In the genomic region with DNA sequence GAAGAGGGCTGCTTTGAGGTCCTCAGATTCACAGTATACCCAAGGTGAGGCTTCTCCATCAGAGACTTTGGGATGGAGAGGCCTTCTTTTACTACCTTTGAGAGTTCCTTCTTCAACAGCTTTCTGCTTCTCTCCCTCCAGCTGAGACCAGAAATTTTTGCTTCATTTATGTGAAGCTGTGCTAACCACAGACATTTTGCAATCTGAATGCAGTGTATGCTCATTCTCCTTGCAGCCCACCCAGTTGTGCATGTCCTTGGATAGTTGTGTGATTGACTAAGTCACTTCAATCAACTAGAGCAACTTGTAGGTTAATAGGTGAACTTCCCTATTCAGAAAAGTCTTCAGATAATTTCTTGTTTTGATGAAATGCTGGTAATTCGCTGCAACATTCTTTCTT, we compare ENCODE assay signal across 1 cellular context.
TF ChIP-seq lines count a peak whose summit lies in the region.

No MANE protein-coding gene starts in this region.

TF ChIP-seq in HepG2, 621 proteins besides CTCF, POLR2A, EP300 and RAD21:
- no peak for TF ChIP-seq PAF1 (CRISPR knock-in tag; IDR thresholded peaks at IDR 0.05)
- TF ChIP-seq, protein P1, sequence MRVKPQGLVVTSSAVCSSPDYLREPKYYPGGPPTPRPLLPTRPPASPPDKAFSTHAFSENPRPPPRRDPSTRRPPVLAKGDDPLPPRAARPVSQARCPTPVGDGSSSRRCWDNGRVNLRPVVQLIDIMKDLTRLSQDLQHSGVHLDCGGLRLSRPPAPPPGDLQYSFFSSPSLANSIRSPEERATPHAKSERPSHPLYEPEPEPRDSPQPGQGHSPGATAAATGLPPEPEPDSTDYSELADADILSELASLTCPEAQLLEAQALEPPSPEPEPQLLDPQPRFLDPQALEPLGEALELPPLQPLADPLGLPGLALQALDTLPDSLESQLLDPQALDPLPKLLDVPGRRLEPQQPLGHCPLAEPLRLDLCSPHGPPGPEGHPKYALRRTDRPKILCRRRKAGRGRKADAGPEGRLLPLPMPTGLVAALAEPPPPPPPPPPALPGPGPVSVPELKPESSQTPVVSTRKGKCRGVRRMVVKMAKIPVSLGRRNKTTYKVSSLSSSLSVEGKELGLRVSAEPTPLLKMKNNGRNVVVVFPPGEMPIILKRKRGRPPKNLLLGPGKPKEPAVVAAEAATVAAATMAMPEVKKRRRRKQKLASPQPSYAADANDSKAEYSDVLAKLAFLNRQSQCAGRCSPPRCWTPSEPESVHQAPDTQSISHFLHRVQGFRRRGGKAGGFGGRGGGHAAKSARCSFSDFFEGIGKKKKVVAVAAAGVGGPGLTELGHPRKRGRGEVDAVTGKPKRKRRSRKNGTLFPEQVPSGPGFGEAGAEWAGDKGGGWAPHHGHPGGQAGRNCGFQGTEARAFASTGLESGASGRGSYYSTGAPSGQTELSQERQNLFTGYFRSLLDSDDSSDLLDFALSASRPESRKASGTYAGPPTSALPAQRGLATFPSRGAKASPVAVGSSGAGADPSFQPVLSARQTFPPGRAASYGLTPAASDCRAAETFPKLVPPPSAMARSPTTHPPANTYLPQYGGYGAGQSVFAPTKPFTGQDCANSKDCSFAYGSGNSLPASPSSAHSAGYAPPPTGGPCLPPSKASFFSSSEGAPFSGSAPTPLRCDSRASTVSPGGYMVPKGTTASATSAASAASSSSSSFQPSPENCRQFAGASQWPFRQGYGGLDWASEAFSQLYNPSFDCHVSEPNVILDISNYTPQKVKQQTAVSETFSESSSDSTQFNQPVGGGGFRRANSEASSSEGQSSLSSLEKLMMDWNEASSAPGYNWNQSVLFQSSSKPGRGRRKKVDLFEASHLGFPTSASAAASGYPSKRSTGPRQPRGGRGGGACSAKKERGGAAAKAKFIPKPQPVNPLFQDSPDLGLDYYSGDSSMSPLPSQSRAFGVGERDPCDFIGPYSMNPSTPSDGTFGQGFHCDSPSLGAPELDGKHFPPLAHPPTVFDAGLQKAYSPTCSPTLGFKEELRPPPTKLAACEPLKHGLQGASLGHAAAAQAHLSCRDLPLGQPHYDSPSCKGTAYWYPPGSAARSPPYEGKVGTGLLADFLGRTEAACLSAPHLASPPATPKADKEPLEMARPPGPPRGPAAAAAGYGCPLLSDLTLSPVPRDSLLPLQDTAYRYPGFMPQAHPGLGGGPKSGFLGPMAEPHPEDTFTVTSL (CRISPR knock-in tag; IDR thresholded peaks at IDR 0.05; ENCODE audit: borderline replicate concordance) = no peak
- TF ChIP-seq FOXK2 (IDR thresholded peaks at IDR 0.05) = no peak
- TF ChIP-seq BHLHE40 (IDR thresholded peaks at IDR 0.05; ENCODE audit: low read length) = no peak
- TF ChIP-seq ZNF788 (CRISPR knock-in tag; IDR thresholded peaks at IDR 0.05; ENCODE audit: borderline replicate concordance) = no peak
- no peak for TF ChIP-seq SNRNP70 (IDR thresholded peaks at IDR 0.05; ENCODE audit: low read depth, low read length)
- TF ChIP-seq KLF6 (CRISPR knock-in tag; IDR thresholded peaks at IDR 0.05) = no peak
- no peak for TF ChIP-seq PHF21A (CRISPR knock-in tag; IDR thresholded peaks at IDR 0.05)
- TF ChIP-seq, protein P2, sequence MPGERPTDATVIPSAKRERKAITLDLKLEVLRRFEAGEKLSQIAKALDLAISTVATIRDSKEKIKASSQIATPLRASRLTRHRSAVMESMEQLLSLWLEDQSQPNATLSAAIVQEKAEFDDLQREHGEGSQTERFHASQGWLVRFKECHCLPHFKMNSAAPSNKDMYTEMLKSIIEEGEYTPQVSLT (CRISPR knock-in tag; IDR thresholded peaks at IDR 0.05; ENCODE audit: borderline replicate concordance, low read depth) = no peak
- no peak for TF ChIP-seq ZNF7 (CRISPR knock-in tag; IDR thresholded peaks at IDR 0.05)
- TF ChIP-seq ATM (IDR thresholded peaks at IDR 0.05; ENCODE audit: borderline replicate concordance) = no peak
- no peak for TF ChIP-seq ZFP36L2 (CRISPR knock-in tag; IDR thresholded peaks at IDR 0.05)
- TF ChIP-seq GFI1 (CRISPR knock-in tag; IDR thresholded peaks at IDR 0.05; ENCODE audit: borderline replicate concordance) = no peak
- no peak for TF ChIP-seq SMAD1 (CRISPR knock-in tag; IDR thresholded peaks at IDR 0.05; ENCODE audit: borderline replicate concordance, low read depth)
- TF ChIP-seq, protein P3, sequence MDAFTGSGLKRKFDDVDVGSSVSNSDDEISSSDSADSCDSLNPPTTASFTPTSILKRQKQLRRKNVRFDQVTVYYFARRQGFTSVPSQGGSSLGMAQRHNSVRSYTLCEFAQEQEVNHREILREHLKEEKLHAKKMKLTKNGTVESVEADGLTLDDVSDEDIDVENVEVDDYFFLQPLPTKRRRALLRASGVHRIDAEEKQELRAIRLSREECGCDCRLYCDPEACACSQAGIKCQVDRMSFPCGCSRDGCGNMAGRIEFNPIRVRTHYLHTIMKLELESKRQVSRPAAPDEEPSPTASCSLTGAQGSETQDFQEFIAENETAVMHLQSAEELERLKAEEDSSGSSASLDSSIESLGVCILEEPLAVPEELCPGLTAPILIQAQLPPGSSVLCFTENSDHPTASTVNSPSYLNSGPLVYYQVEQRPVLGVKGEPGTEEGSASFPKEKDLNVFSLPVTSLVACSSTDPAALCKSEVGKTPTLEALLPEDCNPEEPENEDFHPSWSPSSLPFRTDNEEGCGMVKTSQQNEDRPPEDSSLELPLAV (CRISPR knock-in tag; conservative IDR thresholded peaks at IDR 0.05; ENCODE audit: low read depth) = no peak
- no peak for TF ChIP-seq CCAR2 (optimal IDR thresholded peaks at IDR 0.05; ENCODE audit: low read depth, low read length)
- no peak for TF ChIP-seq ZNF251 (CRISPR knock-in tag; IDR thresholded peaks at IDR 0.05)
- TF ChIP-seq MXD4 (CRISPR knock-in tag; IDR thresholded peaks at IDR 0.05) = no peak
- no peak for TF ChIP-seq RXRB (CRISPR knock-in tag; IDR thresholded peaks at IDR 0.05; ENCODE audit: borderline replicate concordance)
